ENCODE assay signal across 33 cellular contexts in the genomic region with DNA sequence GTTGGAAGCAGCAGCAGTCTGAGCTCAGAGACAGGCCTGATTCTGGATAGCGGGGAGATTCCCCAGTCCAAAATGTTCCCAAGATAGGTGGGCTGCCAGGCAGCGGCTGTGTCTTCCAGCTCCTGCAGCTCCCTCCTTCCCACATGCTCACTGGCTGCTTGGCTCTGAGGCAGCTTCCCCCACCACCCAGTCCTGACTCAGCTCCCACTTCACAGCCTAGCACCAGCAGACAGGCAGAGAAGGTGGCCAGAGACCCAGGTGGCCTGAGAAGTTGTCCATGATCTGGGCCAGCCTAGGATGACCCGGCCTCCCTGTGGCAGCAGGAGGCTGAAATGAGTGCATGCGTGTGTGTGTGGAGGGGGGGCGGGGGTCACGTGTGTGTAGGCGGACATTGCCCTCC.
"Had no signal": no experiment of that assay in that cellular context is flagged by ENCODE, and none has a peak within 500 bp of the region (broad histone marks: within the 10 kb centered on the region; RNA-seq: fewer than 3 reads in every experiment).

No MANE protein-coding gene starts in this region.

- H3K4me1 Mint-ChIP-seq: activated CD4-positive, alpha-beta T cell treated with anti-CD3 and anti-CD28 coated beads for 36 hours; activated CD4-positive, alpha-beta T cell treated with anti-CD3 and anti-CD28 coated beads, Interleukin-2, amount 10 ng/mL, durations not matched to agents 7 days and 5 days; activated naive CD4-positive, alpha-beta T cell treated with anti-CD3 and anti-CD28 coated beads, Interleukin-2, amount 10 ng/mL, durations not matched to agents 7 days and 5 days; activated naive CD8-positive, alpha-beta T cell treated with anti-CD3 and anti-CD28 coated beads, Interleukin-2, amount 50 U/mL, for 24 hours had no signal

- H3K9me3 Mint-ChIP-seq: activated CD4-positive, alpha-beta T cell treated with anti-CD3 and anti-CD28 coated beads, Interleukin-2, amount 10 ng/mL, durations not matched to agents 7 days and 5 days; activated naive CD4-positive, alpha-beta T cell treated with anti-CD3 and anti-CD28 coated beads, Interleukin-2, amount 10 ng/mL, durations not matched to agents 7 days and 5 days; activated naive CD8-positive, alpha-beta T cell treated with anti-CD3 and anti-CD28 coated beads, Interleukin-2, amount 50 U/mL, for 24 hours had no signal

- H3K9ac ChIP-seq: KMS-11 had no signal

- H3K36me3 ChIP-seq: Peyer's patch had no signal

- H3K27me3 ChIP-seq: Peyer's patch had no signal

- H3K4me1 ChIP-seq: Peyer's patch had no signal

- ATAC-seq: activated CD4-positive, alpha-beta T cell treated with anti-CD3 and anti-CD28 coated beads for 36 hours; activated naive CD8-positive, alpha-beta T cell treated with anti-CD3 and anti-CD28 coated beads, Interleukin-2, amount 50 U/mL, for 24 hours; PC-3 had no signal

- H3K4me2 ChIP-seq: KMS-11 had no signal

- H3K36me3 Mint-ChIP-seq: activated naive CD4-positive, alpha-beta T cell treated with anti-CD3 and anti-CD28 coated beads, Interleukin-2, amount 10 ng/mL, durations not matched to agents 7 days and 5 days; activated naive CD8-positive, alpha-beta T cell; brain had no signal

- DNase-seq: activated CD4-positive, alpha-beta T cell treated with anti-CD3 and anti-CD28 coated beads for 36 hours; activated CD4-positive, alpha-beta T cell treated with anti-CD3 and anti-CD28 coated beads, Interleukin-2, amount 10 ng/mL, durations not matched to agents 7 days and 5 days; activated CD4-positive, alpha-beta T cell treated with anti-CD3 and anti-CD28 coated beads, Interleukin-2, amount 50 U/mL, for 48 hours; activated CD8-positive, alpha-beta memory T cell treated with anti-CD3 and anti-CD28 coated beads, Interleukin-2, amount 50 U/mL, for 4 hours; activated effector memory CD4-positive, alpha-beta T cell treated with Interleukin-2 at 50 U/mL for 16 hours; activated naive CD4-positive, alpha-beta T cell treated with anti-CD3 and anti-CD28 coated beads, Interleukin-2, amount 10 ng/mL, durations not matched to agents 7 days and 5 days; activated naive CD8-positive, alpha-beta T cell treated with anti-CD3 and anti-CD28 coated beads, Interleukin-2, amount 50 U/mL, for 24 hours; activated T-cell treated with anti-CD3 and anti-CD28 coated beads for 4 hours; activated T-cell treated with anti-CD3 and anti-CD28 coated beads, Interleukin-2, amount 50 U/mL, for 48 hours; amniotic stem cell; caudate nucleus; cerebellar nuclear complex; NCI-H1092 treated with DMSO at 0.1 percent for 48 hours; NCI-H1417; NCI-H146; NCI-H187; NCI-H2029 treated with DMSO at 0.1 percent for 48 hours; NCI-H2107; NCI-H2171; NCI-H510A; NCI-H526; NCI-H748 treated with DMSO at 0.1 percent for 48 hours; NK-92 treated with Interleukin-12 subunit alpha and Interleukin-12 subunit beta, amount 100 ng/mL, for 24 hours; PC-3; Peyer's patch; RPMI8226; SIG-M5; SW 1271; T1000 had no signal

- H3K9me3 ChIP-seq: Peyer's patch had no signal

- H3K4me3 Mint-ChIP-seq: activated CD4-positive, alpha-beta T cell treated with anti-CD3 and anti-CD28 coated beads for 36 hours; activated CD4-positive, alpha-beta T cell treated with anti-CD3 and anti-CD28 coated beads, Interleukin-2, amount 10 ng/mL, durations not matched to agents 7 days and 5 days; activated naive CD4-positive, alpha-beta T cell treated with anti-CD3 and anti-CD28 coated beads, Interleukin-2, amount 10 ng/mL, durations not matched to agents 7 days and 5 days; activated naive CD8-positive, alpha-beta T cell; activated naive CD8-positive, alpha-beta T cell treated with anti-CD3 and anti-CD28 coated beads, Interleukin-2, amount 50 U/mL, for 24 hours; brain had no signal

- H3K27ac Mint-ChIP-seq: activated CD4-positive, alpha-beta T cell treated with anti-CD3 and anti-CD28 coated beads for 36 hours; activated CD4-positive, alpha-beta T cell treated with anti-CD3 and anti-CD28 coated beads, Interleukin-2, amount 10 ng/mL, durations not matched to agents 7 days and 5 days; activated naive CD4-positive, alpha-beta T cell treated with anti-CD3 and anti-CD28 coated beads, Interleukin-2, amount 10 ng/mL, durations not matched to agents 7 days and 5 days; activated naive CD8-positive, alpha-beta T cell; activated naive CD8-positive, alpha-beta T cell treated with anti-CD3 and anti-CD28 coated beads, Interleukin-2, amount 50 U/mL, for 24 hours had no signal

- FAIRE-seq: bronchial epithelial cell had no signal

- H3K4me3 ChIP-seq: Peyer's patch had no signal

- H3K27ac ChIP-seq: KMS-11, Peyer's patch had no signal
